Comparison of ENCODE assay signal across 12 cellular contexts in the genomic region with DNA sequence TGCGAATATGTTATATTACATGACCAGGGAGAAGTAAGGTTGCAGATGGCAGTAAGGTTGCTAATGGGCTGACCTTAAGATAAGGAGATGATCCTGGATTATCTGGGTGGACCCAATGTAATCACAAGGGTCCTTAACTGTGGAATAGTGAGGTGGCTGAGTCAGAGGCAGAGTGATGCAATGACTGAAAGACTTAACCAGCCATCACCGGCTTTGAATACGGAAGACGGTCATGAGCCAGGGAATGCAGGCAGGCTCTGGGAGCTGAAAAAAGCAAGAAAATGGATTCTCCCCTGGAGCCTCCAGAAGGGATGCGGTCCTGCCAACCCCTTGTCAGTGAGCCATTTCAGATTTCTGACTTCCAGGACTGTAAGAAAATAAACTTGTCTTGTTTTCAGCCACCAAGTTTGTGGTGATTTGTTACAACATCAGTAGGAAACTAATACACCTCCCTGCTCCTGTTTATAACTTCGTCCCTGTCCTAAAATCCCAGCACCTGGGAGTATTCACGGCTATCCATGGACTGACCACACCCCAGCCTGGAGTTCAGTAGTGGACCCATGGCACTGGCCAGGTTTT. TPM values are rescaled to one million over a fixed set of nuclear protein-coding genes. Genes with fewer than 3 reads are reported as not detected.
A peak's percentile ranks its signal among the peaks of the same experiment; 100 is the strongest.
DNase-seq lines count a peak whose midpoint lies in the region; ATAC-seq and TF ChIP-seq lines count a peak whose summit lies in the region.
"Had no signal": no experiment of that assay in that cellular context is flagged by ENCODE, and none has a peak within 500 bp of the region (broad histone marks: within the 10 kb centered on the region; RNA-seq: fewer than 3 reads in every experiment).

No MANE protein-coding gene starts in this region.

- H3K4me1 ChIP-seq in HCT116 (ENCODE audit: control insufficient read depth in 1 of 2, insufficient read depth in 2 of 2, low read length in 2 of 2) (peaks cover 22 to 37% of the 10 kb centered on the region in 2 experiments), neuronal stem cell (ENCODE audit: control insufficient read depth in 2 of 2, insufficient read depth in 1 of 2, low read depth in 1 of 2, low read length in 2 of 2) (peaks cover 10 to 16% of the 10 kb centered on the region in 2 donors)
- H3K4me1 ChIP-seq: colonic mucosa had no signal

- no peak overlapping the region for H3K23ac ChIP-seq in neuronal stem cell (ENCODE audit: low read depth, low read length, poor library complexity)

- peaks cover 28% of the 10 kb centered on the region for H3K79me2 ChIP-seq in HCT116 (ENCODE audit: insufficient read depth, low read length)

- peaks cover 29% of the 10 kb centered on the region for H3K4me1 Mint-ChIP-seq in activated T-helper 1 cell treated with anti-CD3 and anti-CD28 coated beads, Interleukin-12 subunit alpha, Interleukin-12 subunit beta, Interleukin-2, Interleukin-4 antibody, amounts not matched to agents 30 ng/mL and 10 ng/mL and 1 ng/mL, durations not matched to agents 14 hours and 24 hours and 36 hours (ENCODE audit: low read depth)

- H3K4me2 ChIP-seq in HCT116 (ENCODE audit: low read length) (no peak overlapping the region), neuronal stem cell (ENCODE audit: insufficient read depth, low read length, poor library complexity, severe bottlenecking) (no peak overlapping the region)

- no peak for TF ChIP-seq POLR2A in HCT116 (IDR thresholded peaks at IDR 0.05; ENCODE audit: borderline replicate concordance, extremely low read depth, insufficient read depth, insufficient read length)

- no peaks in the 10 kb centered on the region for H4K20me1 ChIP-seq in HCT116 (ENCODE audit: insufficient read depth)

- no peak for TF ChIP-seq RAD21 in HCT116 (IDR thresholded peaks at IDR 0.05; ENCODE audit: low read depth)

- no peaks in the 10 kb centered on the region for H3K9me3 ChIP-seq in HCT116 (ENCODE audit: control insufficient read depth in 1 of 2, insufficient read depth in 1 of 2, low read depth in 1 of 2, low read length in 2 of 2)
- H3K9me3 ChIP-seq in neuronal stem cell (replicated peaks in 1 of 2; ENCODE audit: control insufficient read depth in 2 of 2, insufficient read depth in 1 of 2, low read depth in 1 of 2, low read length in 2 of 2): no peaks in the 10 kb centered on the region
- H3K9me3 ChIP-seq: colonic mucosa had no signal

- no peak overlapping the region for H2BK120ac ChIP-seq in neuronal stem cell (ENCODE audit: low read depth, low read length)

- intact Hi-C loops in HCT116 (cut with micrococcal nuclease): no loop called here
- intact Hi-C loops in activated T-helper 1 cell treated with anti-CD3 and anti-CD28 coated beads, Interleukin-12 subunit alpha, Interleukin-12 subunit beta, Interleukin-2, Interleukin-4 antibody, amounts not matched to agents 30 ng/mL and 10 ng/mL and 1 ng/mL, durations not matched to agents 14 hours and 24 hours and 36 hours (cut with micrococcal nuclease): no loop called here
- intact Hi-C loops in left colon (cut with DNase I, micrococcal nuclease): no loop called here
- intact Hi-C loops in Right ventricle myocardium superior (cut with DNase I): no loop called here

- peaks cover 24% of the 10 kb centered on the region for H3K36me3 Mint-ChIP-seq in activated T-helper 1 cell treated with anti-CD3 and anti-CD28 coated beads, Interleukin-12 subunit alpha, Interleukin-12 subunit beta, Interleukin-2, Interleukin-4 antibody, amounts not matched to agents 30 ng/mL and 10 ng/mL and 1 ng/mL, durations not matched to agents 14 hours and 24 hours and 36 hours (ENCODE audit: low read depth)

- TF ChIP-seq CTCF in HCT116 (IDR thresholded peaks at IDR 0.05 in 2 of 3, conservative IDR thresholded peaks at IDR 0.05 in 1 of 3; ENCODE audit: borderline replicate concordance in 1 of 3, insufficient read depth in 1 of 3, low read depth in 2 of 3, low read length in 2 of 3): no peak

- H3K27ac ChIP-seq in HCT116 (ENCODE audit: low read depth, low read length): no peak overlapping the region
- H3K27ac ChIP-seq in neuronal stem cell (replicated peaks; ENCODE audit: low read length): no peak overlapping the region
- H3K27ac ChIP-seq: colonic mucosa had no signal

- H4K8ac ChIP-seq in neuronal stem cell (ENCODE audit: low read depth, low read length): no peak overlapping the region

- H3K27ac Mint-ChIP-seq in activated T-helper 1 cell treated with anti-CD3 and anti-CD28 coated beads, Interleukin-12 subunit alpha, Interleukin-12 subunit beta, Interleukin-2, Interleukin-4 antibody, amounts not matched to agents 30 ng/mL and 10 ng/mL and 1 ng/mL, durations not matched to agents 14 hours and 24 hours and 36 hours: peak overlapping the region; percentile 18

- H3K9me2 ChIP-seq in HCT116 (ENCODE audit: insufficient read depth): no peaks in the 10 kb centered on the region

- H2BK5ac ChIP-seq in neuronal stem cell (ENCODE audit: low read length): no peak overlapping the region

- H2BK15ac ChIP-seq in neuronal stem cell (ENCODE audit: low read length): no peak overlapping the region

- RAD21 ChIA-PET in HCT116 (lab: Charles Lee; ENCODE audit: low non-redundant PET in 1 of 2, low total read pairs in 2 of 2, uncharacterized antibody in 2 of 2, unreplicated experiment in 2 of 2): no interaction called here

- H2AFZ ChIP-seq in HCT116 (ENCODE audit: low read depth, low read length, poor library complexity, severe bottlenecking) (no peak overlapping the region), neuronal stem cell (ENCODE audit: low read length) (no peak overlapping the region)

- POLR2A ChIA-PET in HCT116 (lab: Charles Lee): no interaction called here

- no peak overlapping the region for H3K4ac ChIP-seq in neuronal stem cell (ENCODE audit: low read length)

- no CpG with 5 or more reads among the region's 7 CpGs for WGBS in neuronal stem cell (ENCODE audit: extremely low coverage in 2 of 2, insufficient read length in 2 of 2, insufficient replicate concordance in 1 of 2), 2 donors

- CTCF ChIA-PET in HCT116 (lab: Charles Lee): interaction anchor here (0.6 to 0.7 kb wide), 2 partner anchors 52 to 57 kb away, joined by 3 read pairs; no protein-coding TSS in a partner anchor

- H3K9ac ChIP-seq in HCT116 (ENCODE audit: low read length): no peak overlapping the region
- H3K9ac ChIP-seq in neuronal stem cell (ENCODE audit: low read depth, low read length, poor library complexity): no peak overlapping the region

- no peak overlapping the region for H4K91ac ChIP-seq in neuronal stem cell (ENCODE audit: low read depth, low read length, poor library complexity)

- no peak overlapping the region for H3K18ac ChIP-seq in neuronal stem cell (ENCODE audit: low read length)

- no peaks in the 10 kb centered on the region for H3K27me3 Mint-ChIP-seq in activated T-helper 1 cell treated with anti-CD3 and anti-CD28 coated beads, Interleukin-12 subunit alpha, Interleukin-12 subunit beta, Interleukin-2, Interleukin-4 antibody, amounts not matched to agents 30 ng/mL and 10 ng/mL and 1 ng/mL, durations not matched to agents 14 hours and 24 hours and 36 hours (ENCODE audit: insufficient read depth)

- H3K14ac ChIP-seq in neuronal stem cell (ENCODE audit: low read length): no peak overlapping the region

- no peak overlapping the region for H3K4me3 Mint-ChIP-seq in activated T-helper 1 cell treated with anti-CD3 and anti-CD28 coated beads, Interleukin-12 subunit alpha, Interleukin-12 subunit beta, Interleukin-2, Interleukin-4 antibody, amounts not matched to agents 30 ng/mL and 10 ng/mL and 1 ng/mL, durations not matched to agents 14 hours and 24 hours and 36 hours

- H3K4me3 ChIP-seq in HCT116 (replicated peaks in 1 of 2; ENCODE audit: low read depth in 1 of 2, low read length in 2 of 2) (no peak overlapping the region), neuronal stem cell (ENCODE audit: low read length in 2 of 2) (no peak overlapping the region)
- H3K4me3 ChIP-seq: colonic mucosa had no signal

- H2AK5ac ChIP-seq in neuronal stem cell (ENCODE audit: low read depth, low read length): no peak overlapping the region

- H2BK12ac ChIP-seq in neuronal stem cell (ENCODE audit: low read length): no peak overlapping the region

- no peaks in the 10 kb centered on the region for H3K27me3 ChIP-seq in HCT116 (ENCODE audit: insufficient read depth, low read length)
- no peaks in the 10 kb centered on the region for H3K27me3 ChIP-seq in neuronal stem cell (ENCODE audit: control insufficient read depth in 3 of 3, insufficient read depth in 3 of 3, low read depth in 1 of 3, low read length in 3 of 3)
- H3K27me3 ChIP-seq: colonic mucosa had no signal

- DNase-seq in AG08396 (ENCODE audit: low spot score): peak; percentile 61
- no peak for DNase-seq in HCT116 (ENCODE audit: low read depth, low spot score)
- DNase-seq in activated T-helper 1 cell treated with anti-CD3 and anti-CD28 coated beads, Interleukin-12 subunit alpha, Interleukin-12 subunit beta, Interleukin-2, Interleukin-4 antibody, amounts not matched to agents 30 ng/mL and 10 ng/mL and 1 ng/mL, durations not matched to agents 14 hours and 24 hours and 36 hours (ENCODE audit: low spot score): no peak
- DNase-seq in iris pigment epithelial cell (ENCODE audit: low read depth): peak; percentile 93
- DNase-seq in neuronal stem cell (ENCODE audit: low spot score): no peak
- DNase-seq in left colon: no peak
- DNase-seq in Right ventricle myocardium superior: no peak
- DNase-seq: colonic mucosa; kidney glomerular epithelial cell; stimulated activated naive CD4-positive, alpha-beta T cell had no signal

- ATAC-seq in HCT116 (no peak), HG03571 (IDR thresholded peaks at IDR 0.05; ENCODE audit: unreplicated experiment) (no peak), left colon (no peak), Right ventricle myocardium superior (ENCODE audit: poor library complexity) (no peak)

- no TSS peak for BruUV-seq in HCT116 (replicated peaks; lab: Mats Ljungman, UMichigan)

- no peaks in the 10 kb centered on the region for H3K79me1 ChIP-seq in neuronal stem cell (ENCODE audit: low read depth, low read length)

- H3K36me3 ChIP-seq in HCT116 (ENCODE audit: control insufficient read depth in 1 of 2, insufficient read depth in 2 of 2, low read length in 2 of 2) (peaks cover 4 to 13% of the 10 kb centered on the region in 2 experiments; a peak in 2 of 4 replicates), neuronal stem cell (replicated peaks in 1 of 2; ENCODE audit: control insufficient read depth in 2 of 2, insufficient read depth in 2 of 2, low read length in 2 of 2) (peaks cover 0 to 4% of the 10 kb centered on the region in 2 donors)
- H3K36me3 ChIP-seq: colonic mucosa had no signal

- H3K9me3 Mint-ChIP-seq in activated T-helper 1 cell treated with anti-CD3 and anti-CD28 coated beads, Interleukin-12 subunit alpha, Interleukin-12 subunit beta, Interleukin-2, Interleukin-4 antibody, amounts not matched to agents 30 ng/mL and 10 ng/mL and 1 ng/mL, durations not matched to agents 14 hours and 24 hours and 36 hours: no peaks in the 10 kb centered on the region

RNA-seq across cellular contexts. Expression of gene C10orf95, which starts 4.6 kb away (rescaled TPM):
- 2.1 TPM for total RNA-seq in HCT116 (2021; ENCODE audit: unreplicated experiment)
- polyA plus RNA-seq in HCT116 (2012): 3.8 TPM in 2 replicates
- total RNA-seq in activated T-helper 1 cell treated with anti-CD3 and anti-CD28 coated beads, Interleukin-12 subunit alpha, Interleukin-12 subunit beta, Interleukin-2, Interleukin-4 antibody, amounts not matched to agents 30 ng/mL and 10 ng/mL and 1 ng/mL, durations not matched to agents 14 hours and 24 hours and 36 hours: 0.29 and 0.37 TPM in 2 replicates
- polyA plus RNA-seq in neuronal stem cell (2013, experiment 1 of 2): 0.10 TPM
- 0.18 TPM for polyA plus RNA-seq in neuronal stem cell (2013, experiment 2 of 2)
- total RNA-seq in left colon: 1 to 10 TPM; 2.1 to 2.2 TPM
- not detected for total RNA-seq in Right ventricle myocardium superior
- total RNA-seq: skeletal muscle tissue had no signal

RNA-seq across cellular contexts. Expression of gene CUEDC2, which starts 23.6 kb away (rescaled TPM):
- total RNA-seq in HCT116 (2021; ENCODE audit: unreplicated experiment) (96.7 TPM), left colon (10 to 100 TPM; 25.4 to 27.8 TPM), Right ventricle myocardium superior (73.8 TPM)
- polyA plus RNA-seq in HCT116 (2012): 77.0 and 106 TPM in 2 replicates
- 59.0 and 59.4 TPM in 2 replicates for total RNA-seq in activated T-helper 1 cell treated with anti-CD3 and anti-CD28 coated beads, Interleukin-12 subunit alpha, Interleukin-12 subunit beta, Interleukin-2, Interleukin-4 antibody, amounts not matched to agents 30 ng/mL and 10 ng/mL and 1 ng/mL, durations not matched to agents 14 hours and 24 hours and 36 hours
- 114 TPM for polyA plus RNA-seq in neuronal stem cell (2013, experiment 1 of 2)
- 113 TPM for polyA plus RNA-seq in neuronal stem cell (2013, experiment 2 of 2)

RNA-seq across cellular contexts. Expression of gene FBXL15, which starts 35.3 kb away (rescaled TPM):
- total RNA-seq in HCT116 (2021; ENCODE audit: unreplicated experiment) (21.1 TPM), left colon (10 to 100 TPM; 22.5 to 27.8 TPM), Right ventricle myocardium superior (9.4 TPM)
- 15.8 and 19.9 TPM in 2 replicates for polyA plus RNA-seq in HCT116 (2012)
- total RNA-seq in activated T-helper 1 cell treated with anti-CD3 and anti-CD28 coated beads, Interleukin-12 subunit alpha, Interleukin-12 subunit beta, Interleukin-2, Interleukin-4 antibody, amounts not matched to agents 30 ng/mL and 10 ng/mL and 1 ng/mL, durations not matched to agents 14 hours and 24 hours and 36 hours: 14.5 and 18.5 TPM in 2 replicates
- polyA plus RNA-seq in neuronal stem cell (2013, experiment 1 of 2): 4.7 TPM
- polyA plus RNA-seq in neuronal stem cell (2013, experiment 2 of 2): 4.8 TPM

RNA-seq across cellular contexts. Expression of gene PSD, which starts 37.4 kb away (rescaled TPM):
- total RNA-seq in HCT116 (2021; ENCODE audit: unreplicated experiment) (9.7 TPM), left colon (10 to 100 TPM in 1 of 2 donors, 1 to 10 TPM in 1; 4.1 to 26.1 TPM), Right ventricle myocardium superior (0.89 TPM)
- 8.5 and 8.7 TPM in 2 replicates for polyA plus RNA-seq in HCT116 (2012)
- 9.9 and 10.6 TPM in 2 replicates for total RNA-seq in activated T-helper 1 cell treated with anti-CD3 and anti-CD28 coated beads, Interleukin-12 subunit alpha, Interleukin-12 subunit beta, Interleukin-2, Interleukin-4 antibody, amounts not matched to agents 30 ng/mL and 10 ng/mL and 1 ng/mL, durations not matched to agents 14 hours and 24 hours and 36 hours
- polyA plus RNA-seq in neuronal stem cell (2013, experiment 1 of 2): 2.4 TPM
- polyA plus RNA-seq in neuronal stem cell (2013, experiment 2 of 2): 1.9 TPM

RNA-seq across cellular contexts. Expression of gene ACTR1A, which starts 46.5 kb away (rescaled TPM):
- total RNA-seq in HCT116 (2021; ENCODE audit: unreplicated experiment): 94.2 TPM
- 57.1 and 66.3 TPM in 2 replicates for polyA plus RNA-seq in HCT116 (2012)
- total RNA-seq in activated T-helper 1 cell treated with anti-CD3 and anti-CD28 coated beads, Interleukin-12 subunit alpha, Interleukin-12 subunit beta, Interleukin-2, Interleukin-4 antibody, amounts not matched to agents 30 ng/mL and 10 ng/mL and 1 ng/mL, durations not matched to agents 14 hours and 24 hours and 36 hours: 61.0 and 66.1 TPM in 2 replicates
- 68.5 TPM for polyA plus RNA-seq in neuronal stem cell (2013, experiment 1 of 2)
- polyA plus RNA-seq in neuronal stem cell (2013, experiment 2 of 2): 66.5 TPM
- 10 to 100 TPM; 78.8 to 79.6 TPM for total RNA-seq in left colon
- 90.6 TPM for total RNA-seq in Right ventricle myocardium superior

Comparison
In these comparisons a context has a peak if more than half of its experiments do, and no peak if none do; other contexts are left out.
1. DNase-seq: peak in AG08396 (single experiment) and iris pigment epithelial cell (single experiment); none in HCT116 (single experiment), activated T-helper 1 cell treated with anti-CD3 and anti-CD28 coated beads, Interleukin-12 subunit alpha, Interleukin-12 subunit beta, Interleukin-2, Interleukin-4 antibody, amounts not matched to agents 30 ng/mL and 10 ng/mL and 1 ng/mL, durations not matched to agents 14 hours and 24 hours and 36 hours (single experiment), neuronal stem cell (single experiment), left colon (0 of 2) and Right ventricle myocardium superior (single experiment).